In the genomic region with DNA sequence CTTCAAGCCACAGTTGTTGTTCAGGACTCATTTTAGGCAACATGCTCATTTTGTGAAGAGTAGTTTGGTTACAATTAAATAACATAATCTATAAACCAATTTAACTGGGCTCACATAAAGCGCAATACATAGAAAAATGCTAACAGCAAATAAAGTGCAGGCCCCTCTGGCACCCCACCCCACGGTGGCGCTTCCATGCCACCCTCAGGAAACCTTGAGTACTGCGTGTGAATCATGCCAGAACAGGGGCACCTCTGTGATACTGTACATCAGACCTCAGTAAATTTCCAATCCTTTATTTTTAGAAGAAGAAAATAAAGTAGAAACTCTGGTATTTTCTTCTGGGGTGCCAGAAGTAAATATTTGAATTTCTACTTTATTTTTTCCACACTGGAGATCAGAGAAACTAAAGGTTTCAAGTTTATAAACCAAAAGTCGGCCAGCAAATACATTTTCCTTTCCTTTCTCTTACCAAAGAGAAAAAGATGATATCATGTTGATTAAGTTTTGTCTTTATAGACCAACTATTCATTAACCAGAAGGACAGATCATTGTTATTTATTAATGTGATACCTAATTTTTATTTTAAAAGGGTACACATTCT, we compare ENCODE assay signal across 8 cellular contexts.
DNase-seq lines count a peak whose midpoint lies in the region; ATAC-seq and TF ChIP-seq lines count a peak whose summit lies in the region.

No MANE protein-coding gene starts in this region.

- intact Hi-C loops in CD8-positive, alpha-beta T cell (cut with DNase I, micrococcal nuclease), result no loop called here

- in situ Hi-C loops in brain microvascular endothelial cell (cut with HindIII; ENCODE audit: low pct_ligation_motif_present, low sequenced_read_pairs), result no loop called here

- H3K9me3 Mint-ChIP-seq in nephron, result no peaks in the 10 kb centered on the region
- no peaks in the 10 kb centered on the region for H3K9me3 Mint-ChIP-seq in CD8-positive, alpha-beta T cell

- peak; percentile 74 for ATAC-seq in HG02623 (IDR thresholded peaks at IDR 0.05; ENCODE audit: unreplicated experiment)
- ATAC-seq in CD8-positive, alpha-beta T cell, result no peak

- no peaks in the 10 kb centered on the region for H3K27me3 ChIP-seq in brain microvascular endothelial cell (replicated peaks)
- no peaks in the 10 kb centered on the region for H3K27me3 ChIP-seq in CD8-positive, alpha-beta T cell (ENCODE audit: insufficient read depth, low read length)

- H3K4me1 Mint-ChIP-seq in nephron, result peaks cover 14% of the 10 kb centered on the region
- H3K4me1 Mint-ChIP-seq in CD8-positive, alpha-beta T cell (ENCODE audit: low read depth), result no peaks in the 10 kb centered on the region

- H3K36me3 Mint-ChIP-seq in nephron (ENCODE audit: low read depth), result no peaks in the 10 kb centered on the region
- H3K36me3 Mint-ChIP-seq in CD8-positive, alpha-beta T cell, result no peaks in the 10 kb centered on the region

- H3K4me3 ChIP-seq in AG10803 (ENCODE audit: low read length) (no peak overlapping the region), brain microvascular endothelial cell (ENCODE audit: low read depth, low read length) (no peak overlapping the region)
- H3K4me3 ChIP-seq in CD8-positive, alpha-beta T cell (ENCODE audit: low read depth, low read length), result no peak overlapping the region

- TF ChIP-seq CTCF in AG10803 (conservative IDR thresholded peaks at IDR 0.05; ENCODE audit: low read length) (peak; percentile 75), GM12873 (IDR thresholded peaks at IDR 0.05; ENCODE audit: insufficient read depth, low read depth, low read length, missing control alignments) (peak; percentile 69), brain microvascular endothelial cell (IDR thresholded peaks at IDR 0.05; ENCODE audit: low read depth, low read length, missing control alignments) (peak; percentile 94), nephron (IDR thresholded peaks at IDR 0.05; ENCODE audit: unreplicated experiment in 3 of 3) (peak; percentile 62 to 69 (median 66))
- TF ChIP-seq CTCF in CD8-positive, alpha-beta T cell (IDR thresholded peaks at IDR 0.05), result no peak

- H3K9me3 ChIP-seq in CD8-positive, alpha-beta T cell (ENCODE audit: low read length), result no peaks in the 10 kb centered on the region

- POLR2A ChIA-PET in CD8-positive, alpha-beta T cell (lab: Charles Lee), result no interaction called here

- H3K4me1 ChIP-seq in CD8-positive, alpha-beta T cell (ENCODE audit: insufficient read depth, low read length), result no peaks in the 10 kb centered on the region

- no peak overlapping the region for H3K4me3 Mint-ChIP-seq in nephron
- H3K4me3 Mint-ChIP-seq in CD8-positive, alpha-beta T cell, result no peak overlapping the region

- no peak overlapping the region for H3K27ac ChIP-seq in brain microvascular endothelial cell
- no peak overlapping the region for H3K27ac ChIP-seq in CD8-positive, alpha-beta T cell (ENCODE audit: low read depth, low read length)

- H3K27me3 Mint-ChIP-seq in nephron (ENCODE audit: low read depth), result no peaks in the 10 kb centered on the region
- no peaks in the 10 kb centered on the region for H3K27me3 Mint-ChIP-seq in CD8-positive, alpha-beta T cell (ENCODE audit: low read depth)

- no peaks in the 10 kb centered on the region for H3K36me3 ChIP-seq in brain microvascular endothelial cell (replicated peaks)
- no peaks in the 10 kb centered on the region for H3K36me3 ChIP-seq in CD8-positive, alpha-beta T cell (ENCODE audit: insufficient read depth, low read length)

- peak overlapping the region in 1 of 3 experiments; percentile 63 for H3K27ac Mint-ChIP-seq in nephron
- no peak overlapping the region for H3K27ac Mint-ChIP-seq in CD8-positive, alpha-beta T cell

- DNase-seq in AG10803 (ENCODE audit: low read depth), result peak; percentile 16
- peak; percentile 47 for DNase-seq in NCI-H2171 treated with DMSO at 0.1 percent for 48 hours (lab: John Stamatoyannopoulos, UW)
- peak; percentile 26 for DNase-seq in brain microvascular endothelial cell
- no peak for DNase-seq in CD8-positive, alpha-beta T cell
- DNase-seq in SW 1271 (lab: John Stamatoyannopoulos, UW), result no peak

- CTCF ChIA-PET in CD8-positive, alpha-beta T cell (lab: Charles Lee), result no interaction called here

Comparison
In these comparisons a context has a peak if more than half of its experiments do, and no peak if none do; other contexts are left out.
1. DNase-seq: peak in AG10803 (single experiment), NCI-H2171 treated with DMSO at 0.1 percent for 48 hours (single experiment) and brain microvascular endothelial cell (single experiment); none in CD8-positive, alpha-beta T cell (0 of 7) and SW 1271 (0 of 2).